In genomic region chr14:72893636-72894322, GRCh38 we compare ENCODE assay signal across 8 cellular contexts. TPM values are rescaled to one million over a fixed set of nuclear protein-coding genes. Genes with fewer than 3 reads are reported as not detected.
A peak's percentile ranks its signal among the peaks of the same experiment; 100 is the strongest.
DNase-seq lines count a peak whose midpoint lies in the region; ATAC-seq, FAIRE-seq and TF ChIP-seq lines count a peak whose summit lies in the region.

DPF3 (minus strand) TSS chr14:72894101; CDS start chr14:72894088, 13 bp downstream.

- H3K4me3 ChIP-seq in WERI-Rb-1 (ENCODE audit: low read depth, low read length) (peak within 1 kb of the TSS; percentile 83), bronchial epithelial cell (ENCODE audit: low read depth, low read length) (peak within 1 kb of the TSS; percentile 60), skin epidermis (peak within 1 kb of the TSS; percentile 56 to 82 (median 73))

- FAIRE-seq in A204.1 (lab: Jason Lieb, UNC) (peak; percentile 79), bronchial epithelial cell (lab: Jason Lieb, UNC) (no peak)

- H3K36me3 ChIP-seq in WERI-Rb-1 (no peaks in the 10 kb centered on the region), bronchial epithelial cell (ENCODE audit: control insufficient read depth, insufficient read depth, low read length) (no peaks in the 10 kb centered on the region)

- DNase-seq in NCI-H2196 (lab: John Stamatoyannopoulos, UW; ENCODE audit: unreplicated experiment) = peak; percentile 94
- peak; percentile 96 for DNase-seq in WERI-Rb-1
- peak; percentile 89 for DNase-seq in bronchial epithelial cell (ENCODE audit: low read depth)
- DNase-seq in iPS-NIHi11 (ENCODE audit: low spot score) = peak; percentile 97

- H3K9me3 ChIP-seq in WERI-Rb-1 (ENCODE audit: severe bottlenecking) = no peaks in the 10 kb centered on the region

- H3K27ac ChIP-seq in WERI-Rb-1 (peak within 1 kb of the TSS; percentile 59; the same call in 1 of the 2 replicates), skin epidermis (peak within 1 kb of the TSS in 3 of 21 experiments; percentile 22 to 59 (median 44))

- TF ChIP-seq CTCF in WERI-Rb-1 (IDR thresholded peaks at IDR 0.05; ENCODE audit: low read depth, low read length) (no peak), bronchial epithelial cell (IDR thresholded peaks at IDR 0.05; ENCODE audit: insufficient read depth, low read length, severe bottlenecking) (no peak)

- ATAC-seq in GM18870 (IDR thresholded peaks at IDR 0.05; ENCODE audit: unreplicated experiment) (peak; percentile 96), HG03139 (IDR thresholded peaks at IDR 0.05; ENCODE audit: unreplicated experiment) (peak; percentile 91)

- H3K27me3 ChIP-seq in WERI-Rb-1 (ENCODE audit: insufficient read depth, low read depth, severe bottlenecking) = peaks cover 5% of the 10 kb centered on the region
- peaks cover 13% of the 10 kb centered on the region for H3K27me3 ChIP-seq in bronchial epithelial cell (ENCODE audit: control insufficient read depth, insufficient read depth, low read length)

RNA-seq across cellular contexts. Expression of gene DPF3, which starts in this region (rescaled TPM):
- 0.13 TPM in 1 of 2 replicates, not detected in the other for total RNA-seq in bronchial epithelial cell

Comparison
In these comparisons a context has a peak if more than half of its experiments do, and no peak if none do; other contexts are left out.
1. Peak in DNase-seq and H3K4me3 ChIP-seq in bronchial epithelial cell; RNA of the gene not detected or under 1 TPM.